Comparison of ENCODE assay signal across 10 cellular contexts in genomic region chr13:78102121-78102677, GRCh38.
DNase-seq lines count a peak whose midpoint lies in the region; ATAC-seq and TF ChIP-seq lines count a peak whose summit lies in the region.
"Had no signal": no experiment of that assay in that cellular context is flagged by ENCODE, and none has a peak within 500 bp of the region (broad histone marks: within the 10 kb centered on the region; RNA-seq: fewer than 3 reads in every experiment).

No MANE protein-coding gene starts in this region.

- H2AFZ ChIP-seq in ACC112 (ENCODE audit: low read length, unreplicated experiment), result peak overlapping the region; percentile 0

- H3K9me3 ChIP-seq in right cardiac atrium (ENCODE audit: control insufficient read depth, low read length), result no peaks in the 10 kb centered on the region
- H3K9me3 ChIP-seq in prostate gland, result no peaks in the 10 kb centered on the region

- H3K27ac ChIP-seq in ACC112 (ENCODE audit: low read depth, low read length) (peak overlapping the region; percentile 88), right cardiac atrium (ENCODE audit: low read length) (peak overlapping the region; percentile 45), prostate gland (no peak overlapping the region)

- no peaks in the 10 kb centered on the region for H3K79me2 ChIP-seq in ACC112 (ENCODE audit: control insufficient read depth, insufficient read depth, low read length, unreplicated experiment)

- H3K4me1 ChIP-seq in ACC112 (ENCODE audit: control insufficient read depth, insufficient read depth, low read length, unreplicated experiment) (peaks cover 11% of the 10 kb centered on the region), right cardiac atrium (ENCODE audit: control insufficient read depth, insufficient read depth, low read length) (peaks cover 1% of the 10 kb centered on the region), prostate gland (replicated peaks) (no peaks in the 10 kb centered on the region)

- H3K36me3 ChIP-seq in ACC112 (ENCODE audit: insufficient read depth, low read length) (no peaks in the 10 kb centered on the region), prostate gland (no peaks in the 10 kb centered on the region)

- TF ChIP-seq POLR2A in prostate gland (IDR thresholded peaks at IDR 0.05), result no peak

- H3K27me3 Mint-ChIP-seq in natural killer cell treated with Interleukin-12 subunit alpha and Interleukin-12 subunit beta and Interleukin-15 and Interleukin-18, amount 100 ng/mL, for 72 hours, result peaks cover 3 to 7% of the 10 kb centered on the region in 2 donors

- H3K4me3 Mint-ChIP-seq in natural killer cell treated with Interleukin-12 subunit alpha and Interleukin-12 subunit beta and Interleukin-15 and Interleukin-18, amount 100 ng/mL, for 72 hours, result no peak overlapping the region

- no peaks in the 10 kb centered on the region for H3K36me3 Mint-ChIP-seq in natural killer cell treated with Interleukin-12 subunit alpha and Interleukin-12 subunit beta and Interleukin-15 and Interleukin-18, amount 100 ng/mL, for 72 hours

- H3K4me3 ChIP-seq in ACC112 (ENCODE audit: low read depth, low read length) (peak overlapping the region; percentile 6; the same call in 1 of the 2 replicates), right cardiac atrium (ENCODE audit: low read length) (no peak overlapping the region), prostate gland (no peak overlapping the region)

- ATAC-seq in GM21786 (IDR thresholded peaks at IDR 0.05; ENCODE audit: unreplicated experiment) (peak; percentile 58), right cardiac atrium (peak; percentile 96)
- ATAC-seq in natural killer cell treated with Interleukin-12 subunit alpha and Interleukin-12 subunit beta and Interleukin-15 and Interleukin-18, amount 100 ng/mL, for 72 hours, result no peak

- peak; percentile 89 for DNase-seq in SKM-1 treated with dmso at 0.1 percent for 144 hours (lab: John Stamatoyannopoulos, UW; ENCODE audit: unreplicated experiment)
- DNase-seq in right cardiac atrium, result peak; percentile 52 to 72 (median 63)
- no peak for DNase-seq in natural killer cell treated with Interleukin-12 subunit alpha and Interleukin-12 subunit beta and Interleukin-15 and Interleukin-18, amount 100 ng/mL, for 72 hours (ENCODE audit: low spot score)
- DNase-seq in amygdala (lab: John Stamatoyannopoulos, UW), result no peak
- DNase-seq in stimulated activated CD4-positive, alpha-beta T cell treated with anti-CD3 and anti-CD28 coated beads, Interleukin-4, amount 100 ng/mL, for 24 hours, result no peak
- DNase-seq in prostate gland (ENCODE audit: low spot score), result no peak
- DNase-seq: activated CD4-positive, alpha-beta T cell treated with anti-CD3 and anti-CD28 coated beads, Interleukin-2, amount 50 U/mL, for 4 hours; NCI-H1694 treated with DMSO at 0.1 percent for 48 hours had no signal

- no peak overlapping the region for H3K27ac Mint-ChIP-seq in natural killer cell treated with Interleukin-12 subunit alpha and Interleukin-12 subunit beta and Interleukin-15 and Interleukin-18, amount 100 ng/mL, for 72 hours

- WGBS in right cardiac atrium, result 54% methylated on average over 4 of the region's 4 CpGs
- 65% methylated on average over 4 of the region's 4 CpGs for WGBS in prostate gland

- TF ChIP-seq CTCF in prostate gland (IDR thresholded peaks at IDR 0.05), result no peak

- intact Hi-C loops in right cardiac atrium (cut with DNase I) (no loop called here), prostate gland (cut with DNase I) (no loop called here)

- H3K9me3 Mint-ChIP-seq in natural killer cell treated with Interleukin-12 subunit alpha and Interleukin-12 subunit beta and Interleukin-15 and Interleukin-18, amount 100 ng/mL, for 72 hours, result no peaks in the 10 kb centered on the region

- no peaks in the 10 kb centered on the region for H3K4me1 Mint-ChIP-seq in natural killer cell treated with Interleukin-12 subunit alpha and Interleukin-12 subunit beta and Interleukin-15 and Interleukin-18, amount 100 ng/mL, for 72 hours (ENCODE audit: low read depth in 2 of 2)

- no peaks in the 10 kb centered on the region for H3K27me3 ChIP-seq in ACC112 (ENCODE audit: insufficient read depth, low read length)
- no peaks in the 10 kb centered on the region for H3K27me3 ChIP-seq in right cardiac atrium (ENCODE audit: control insufficient read depth, insufficient read depth)
- H3K27me3 ChIP-seq in prostate gland (replicated peaks; ENCODE audit: insufficient read depth), result peaks cover 2% of the 10 kb centered on the region

Comparison
In these comparisons a context has a peak if more than half of its experiments do, and no peak if none do; other contexts are left out.
1. H3K27ac ChIP-seq: peak in ACC112 (single experiment) and right cardiac atrium (single experiment); none in prostate gland (0 of 2).
2. ATAC-seq: peak in GM21786 (single experiment) and right cardiac atrium (2 of 2); none in natural killer cell treated with Interleukin-12 subunit alpha and Interleukin-12 subunit beta and Interleukin-15 and Interleukin-18, amount 100 ng/mL, for 72 hours (0 of 2).
3. DNase-seq: peak in SKM-1 treated with dmso at 0.1 percent for 144 hours (single experiment) and right cardiac atrium (3 of 3); none in natural killer cell treated with Interleukin-12 subunit alpha and Interleukin-12 subunit beta and Interleukin-15 and Interleukin-18, amount 100 ng/mL, for 72 hours (single experiment), amygdala (0 of 56), stimulated activated CD4-positive, alpha-beta T cell treated with anti-CD3 and anti-CD28 coated beads, Interleukin-4, amount 100 ng/mL, for 24 hours (single experiment) and prostate gland (single experiment).